Comparison of ENCODE assay signal across 9 cellular contexts in genomic region chr14:100159865-100160533, GRCh38. TPM values are rescaled to one million over a fixed set of nuclear protein-coding genes. Genes with fewer than 3 reads are reported as not detected.
DNase-seq lines count a peak whose midpoint lies in the region; ATAC-seq and TF ChIP-seq lines count a peak whose summit lies in the region.
"Had no signal": no experiment of that assay in that cellular context is flagged by ENCODE, and none has a peak within 500 bp of the region (broad histone marks: within the 10 kb centered on the region; RNA-seq: fewer than 3 reads in every experiment).

No MANE protein-coding gene starts in this region.

- peak overlapping the region; percentile 59 for H3K4me2 ChIP-seq in H9 (ENCODE audit: insufficient read depth, insufficient read length, low read length)
- no peak overlapping the region for H3K4me2 ChIP-seq in mesendoderm (ENCODE audit: low read length)

- no peak overlapping the region for H2BK12ac ChIP-seq in H9 (ENCODE audit: insufficient read length, low read depth, low read length)

- H3K79me1 ChIP-seq in H9 (ENCODE audit: insufficient read depth, low read depth, low read length, poor library complexity, severe bottlenecking) (no peaks in the 10 kb centered on the region), mesendoderm (ENCODE audit: low read length) (no peaks in the 10 kb centered on the region)

- H3K9me3 Mint-ChIP-seq in CD8-positive, alpha-beta T cell, result peaks cover 3% of the 10 kb centered on the region
- H3K9me3 Mint-ChIP-seq in H9, result peaks cover 3% of the 10 kb centered on the region in 2 experiments
- peaks cover 3% of the 10 kb centered on the region for H3K9me3 Mint-ChIP-seq in activated naive CD8-positive, alpha-beta T cell treated with anti-CD3 and anti-CD28 coated beads, Interleukin-2, amount 10 ng/mL, durations not matched to agents 7 days and 5 days

- H3K4me3 Mint-ChIP-seq in CD8-positive, alpha-beta T cell, result peak overlapping the region; percentile 71
- H3K4me3 Mint-ChIP-seq in H9, result peak overlapping the region; percentile 54 to 76
- H3K4me3 Mint-ChIP-seq in activated naive CD8-positive, alpha-beta T cell treated with anti-CD3 and anti-CD28 coated beads, Interleukin-2, amount 10 ng/mL, durations not matched to agents 7 days and 5 days, result peak overlapping the region; percentile 44

- H2BK5ac ChIP-seq in H9 (ENCODE audit: insufficient read length, low read length) (no peak overlapping the region), mesendoderm (ENCODE audit: low read length) (no peak overlapping the region)

- H3K4me1 Mint-ChIP-seq in CD8-positive, alpha-beta T cell (ENCODE audit: low read depth), result peaks cover 6% of the 10 kb centered on the region
- peaks cover 5 to 18% of the 10 kb centered on the region in 2 experiments for H3K4me1 Mint-ChIP-seq in H9
- peaks cover 2% of the 10 kb centered on the region for H3K4me1 Mint-ChIP-seq in activated naive CD8-positive, alpha-beta T cell treated with anti-CD3 and anti-CD28 coated beads, Interleukin-2, amount 10 ng/mL, durations not matched to agents 7 days and 5 days

- peaks cover 18% of the 10 kb centered on the region for H3K27me3 Mint-ChIP-seq in CD8-positive, alpha-beta T cell (ENCODE audit: low read depth)
- H3K27me3 Mint-ChIP-seq in H9 (ENCODE audit: low read depth), result peaks cover 70% of the 10 kb centered on the region
- peaks cover 36% of the 10 kb centered on the region for H3K27me3 Mint-ChIP-seq in activated naive CD8-positive, alpha-beta T cell treated with anti-CD3 and anti-CD28 coated beads, Interleukin-2, amount 10 ng/mL, durations not matched to agents 7 days and 5 days

- peaks cover 3% of the 10 kb centered on the region for H3K23me2 ChIP-seq in H9 (ENCODE audit: insufficient read length, low read depth, low read length, poor library complexity, severe bottlenecking)

- no peaks in the 10 kb centered on the region for H3K36me3 Mint-ChIP-seq in CD8-positive, alpha-beta T cell
- H3K36me3 Mint-ChIP-seq in H9 (ENCODE audit: insufficient read depth in 1 of 3, low read depth in 3 of 3), result peaks cover 0 to under 1% (median 0%) of the 10 kb centered on the region in 3 experiments; a peak in 2 of 7 replicates
- H3K36me3 Mint-ChIP-seq in activated naive CD8-positive, alpha-beta T cell treated with anti-CD3 and anti-CD28 coated beads, Interleukin-2, amount 10 ng/mL, durations not matched to agents 7 days and 5 days, result peaks cover 2% of the 10 kb centered on the region

- H3K9ac ChIP-seq in H9 (ENCODE audit: extremely low read depth, insufficient read length, low read length) (no peak overlapping the region), mesendoderm (ENCODE audit: low read length) (no peak overlapping the region)

- no peak for TF ChIP-seq CTCF in CD8-positive, alpha-beta T cell (IDR thresholded peaks at IDR 0.05)
- no peak for TF ChIP-seq CTCF in H9 (conservative IDR thresholded peaks at IDR 0.05)

- no peaks in the 10 kb centered on the region for H4K20me1 ChIP-seq in H9 (ENCODE audit: control insufficient read depth, insufficient read depth, insufficient read length)

- no peaks in the 10 kb centered on the region for H3K36me3 ChIP-seq in CD8-positive, alpha-beta T cell (ENCODE audit: insufficient read depth, low read length)
- H3K36me3 ChIP-seq in mesendoderm (ENCODE audit: control insufficient read depth, insufficient read depth, low read length), result no peaks in the 10 kb centered on the region

- H2AK5ac ChIP-seq in H9 (ENCODE audit: insufficient read length, low read length) (no peak overlapping the region), mesendoderm (ENCODE audit: low read length) (no peak overlapping the region)

- H4K5ac ChIP-seq in H9 (ENCODE audit: insufficient read length, low read depth, low read length) (no peak overlapping the region), mesendoderm (ENCODE audit: low read length) (no peak overlapping the region)

- H3K56ac ChIP-seq in H9 (ENCODE audit: insufficient read length, low read depth, low read length) (no peak overlapping the region), mesendoderm (ENCODE audit: low read length) (no peak overlapping the region)

- H3K4ac ChIP-seq in H9 (ENCODE audit: low read depth, low read length), result no peak overlapping the region
- H3K4ac ChIP-seq in mesendoderm (ENCODE audit: low read depth, low read length), result no peak overlapping the region

- ATAC-seq in CD8-positive, alpha-beta T cell, result peak; percentile 41
- no peak for ATAC-seq in activated naive CD8-positive, alpha-beta T cell treated with anti-CD3 and anti-CD28 coated beads, Interleukin-2, amount 10 ng/mL, durations not matched to agents 7 days and 5 days (ENCODE audit: low read depth)
- ATAC-seq in HG02938 (IDR thresholded peaks at IDR 0.05; ENCODE audit: unreplicated experiment), result no peak

- H3K4me3 ChIP-seq in CD8-positive, alpha-beta T cell (ENCODE audit: low read depth, low read length), result peak overlapping the region; percentile 44
- H3K4me3 ChIP-seq in mesendoderm (ENCODE audit: low read length), result no peak overlapping the region

- intact Hi-C loops in CD8-positive, alpha-beta T cell (cut with DNase I, micrococcal nuclease), result no loop called here

- H3K14ac ChIP-seq in H9 (ENCODE audit: insufficient read depth, low read length), result no peak overlapping the region

- H3K4me1 ChIP-seq in CD8-positive, alpha-beta T cell (ENCODE audit: insufficient read depth, low read length), result peaks cover 8% of the 10 kb centered on the region
- no peaks in the 10 kb centered on the region; the same call in 1 of the 2 replicates for H3K4me1 ChIP-seq in H9 (ENCODE audit: insufficient read depth, low read length)
- H3K4me1 ChIP-seq in mesendoderm (ENCODE audit: control insufficient read depth, low read depth, low read length), result no peaks in the 10 kb centered on the region

- no peak overlapping the region for H2BK120ac ChIP-seq in H9 (ENCODE audit: low read depth, low read length, poor library complexity, severe bottlenecking)
- no peak overlapping the region for H2BK120ac ChIP-seq in mesendoderm (ENCODE audit: low read depth, low read length)

- no peak overlapping the region for H4K91ac ChIP-seq in H9 (ENCODE audit: insufficient read length, low read depth, low read length)

- DNase-seq in CD8-positive, alpha-beta T cell, result no peak
- peak; percentile 63 for DNase-seq in H9
- no peak for DNase-seq in activated naive CD8-positive, alpha-beta T cell treated with anti-CD3 and anti-CD28 coated beads, Interleukin-2, amount 10 ng/mL, durations not matched to agents 7 days and 5 days
- DNase-seq in mesendoderm, result peak; percentile 36
- DNase-seq in NCI-H1105 (lab: John Stamatoyannopoulos, UW), result no peak
- DNase-seq in stimulated activated CD4-positive, alpha-beta T cell treated with anti-CD3 and anti-CD28 coated beads, Interleukin-2, amount 100 ng/mL, for 24 hours, result no peak
- DNase-seq in HCEC 1CT, result no peak

- H3T11ph ChIP-seq in H9 (ENCODE audit: low read length), result no peak overlapping the region

- no peaks in the 10 kb centered on the region for H3K9me3 ChIP-seq in CD8-positive, alpha-beta T cell (ENCODE audit: low read length)
- H3K9me3 ChIP-seq in H9 (ENCODE audit: control insufficient read depth, low read depth, low read length), result no peaks in the 10 kb centered on the region

- H3K27me3 ChIP-seq in CD8-positive, alpha-beta T cell (ENCODE audit: insufficient read depth, low read length), result no peaks in the 10 kb centered on the region
- H3K27me3 ChIP-seq in H9 (ENCODE audit: insufficient read depth, low read length) (peaks cover 22% of the 10 kb centered on the region), mesendoderm (ENCODE audit: insufficient read depth, low read length, poor library complexity) (peaks cover 19% of the 10 kb centered on the region)

- POLR2A ChIA-PET in CD8-positive, alpha-beta T cell (lab: Charles Lee), result no interaction called here
- POLR2A ChIA-PET in activated naive CD8-positive, alpha-beta T cell treated with anti-CD3 and anti-CD28 coated beads, Interleukin-2, amount 10 ng/mL, durations not matched to agents 7 days and 5 days (lab: Charles Lee), result interaction anchor here (1.0 kb wide), 1 partner anchor 13 kb away, joined by 3 read pairs; no protein-coding TSS in a partner anchor

- no peak overlapping the region for H3K27ac ChIP-seq in CD8-positive, alpha-beta T cell (ENCODE audit: low read depth, low read length)
- no peak overlapping the region for H3K27ac ChIP-seq in H9 (ENCODE audit: insufficient read length, low read depth, low read length)
- no peak overlapping the region for H3K27ac ChIP-seq in mesendoderm (ENCODE audit: low read depth, low read length)

- no peak overlapping the region for H3K27ac Mint-ChIP-seq in CD8-positive, alpha-beta T cell
- H3K27ac Mint-ChIP-seq in H9, result no peak overlapping the region
- no peak overlapping the region for H3K27ac Mint-ChIP-seq in activated naive CD8-positive, alpha-beta T cell treated with anti-CD3 and anti-CD28 coated beads, Interleukin-2, amount 10 ng/mL, durations not matched to agents 7 days and 5 days

- H3K79me2 ChIP-seq in H9 (ENCODE audit: insufficient read depth, low read length) (no peaks in the 10 kb centered on the region), mesendoderm (ENCODE audit: control insufficient read depth, insufficient read depth, low read length) (no peaks in the 10 kb centered on the region)

- H2AFZ ChIP-seq in H9 (ENCODE audit: low read length), result no peak overlapping the region

- H4K8ac ChIP-seq in H9 (replicated peaks; ENCODE audit: insufficient read length, low read depth, low read length) (no peak overlapping the region), mesendoderm (ENCODE audit: low read depth, low read length) (no peak overlapping the region)

- H2BK15ac ChIP-seq in H9 (ENCODE audit: low read depth, low read length), result no peak overlapping the region
- no peak overlapping the region for H2BK15ac ChIP-seq in mesendoderm (replicated peaks; ENCODE audit: low read depth)

- WGBS in H9 (ENCODE audit: extremely low coverage, insufficient read length, low lambda C conversion rate), result no CpG with 5 or more reads among the region's 39 CpGs
- no CpG with 5 or more reads among the region's 39 CpGs for WGBS in mesendoderm (ENCODE audit: extremely low coverage, insufficient coverage, low lambda C conversion rate)

- H3K18ac ChIP-seq in H9 (ENCODE audit: insufficient read length, low read depth, low read length) (no peak overlapping the region), mesendoderm (ENCODE audit: low read length) (no peak overlapping the region)

- H2BK20ac ChIP-seq in H9 (ENCODE audit: low read depth, low read length, poor library complexity, severe bottlenecking), result no peak overlapping the region

- no peak overlapping the region for H3K23ac ChIP-seq in H9 (ENCODE audit: insufficient read length, low read depth, low read length)
- no peak overlapping the region for H3K23ac ChIP-seq in mesendoderm (ENCODE audit: low read length)

- CTCF ChIA-PET in CD8-positive, alpha-beta T cell (lab: Charles Lee), result interaction anchor here (1.2 kb wide), 1 partner anchor 33 kb away, joined by 3 read pairs; no protein-coding TSS in a partner anchor

RNA-seq across cellular contexts. Expression of gene DEGS2, which starts 0.6 kb away (rescaled TPM):
- total RNA-seq in CD8-positive, alpha-beta T cell, result under 1 TPM; 0.22 to 0.60 TPM
- total RNA-seq in H9 (2021), result 0.59 and 0.72 TPM in 2 replicates
- under 1 TPM; 0.14 to 0.28 TPM for total RNA-seq in activated naive CD8-positive, alpha-beta T cell treated with anti-CD3 and anti-CD28 coated beads, Interleukin-2, amount 10 ng/mL, durations not matched to agents 7 days and 5 days
- 0.03 TPM for polyA plus RNA-seq in mesendoderm (2013, experiment 1 of 2)
- polyA plus RNA-seq in mesendoderm (2013, experiment 2 of 2), result 0.03 TPM
- total RNA-seq: glomerular endothelial cell had no signal

Comparison
In these comparisons a context has a peak if more than half of its experiments do, and no peak if none do; other contexts are left out.
1. DNase-seq: peak in H9 (single experiment) and mesendoderm (single experiment); none in CD8-positive, alpha-beta T cell (0 of 7), activated naive CD8-positive, alpha-beta T cell treated with anti-CD3 and anti-CD28 coated beads, Interleukin-2, amount 10 ng/mL, durations not matched to agents 7 days and 5 days (single experiment), NCI-H1105 (single experiment), stimulated activated CD4-positive, alpha-beta T cell treated with anti-CD3 and anti-CD28 coated beads, Interleukin-2, amount 100 ng/mL, for 24 hours (0 of 2) and HCEC 1CT (single experiment).
2. Peak in every context shown above with its lines, with median percentiles within 50 percentile points of each other: H3K4me3 Mint-ChIP-seq.